ENCODE assay signal across 15 cellular contexts in genomic region chr6:120786682-120787081, GRCh38.
A peak's percentile ranks its signal among the peaks of the same experiment; 100 is the strongest.
DNase-seq lines count a peak whose midpoint lies in the region; ATAC-seq, FAIRE-seq and TF ChIP-seq lines count a peak whose summit lies in the region.
"Had no signal": no experiment of that assay in that cellular context is flagged by ENCODE, and none has a peak within 500 bp of the region (broad histone marks: within the 10 kb centered on the region; RNA-seq: fewer than 3 reads in every experiment).

No MANE protein-coding gene starts in this region.

- H3K79me1 ChIP-seq in H1 (ENCODE audit: low read depth, low read length): no peaks in the 10 kb centered on the region
- no peaks in the 10 kb centered on the region for H3K79me1 ChIP-seq in neuronal stem cell (ENCODE audit: low read depth, low read length)

- TF ChIP-seq CTCF in H1 (IDR thresholded peaks at IDR 0.05; ENCODE audit: control extremely low read depth in 1 of 3, insufficient read depth in 1 of 3, low read depth in 1 of 3, low read length in 3 of 3): no peak
- no peak for TF ChIP-seq CTCF in heart right ventricle (IDR thresholded peaks at IDR 0.05)

- no peaks in the 10 kb centered on the region for H3K36me3 Mint-ChIP-seq in stimulated activated memory B cell treated with anti-CD40 and anti-IgM and Interleukin-4, amounts not matched to agents 10 μg/mL and 1 μg/mL and 100 μg/mL, for 72 hours
- H3K36me3 Mint-ChIP-seq: CD4-positive, alpha-beta memory T cell had no signal

- DNase-seq in H1 (ENCODE audit: low read depth in 1 of 2, low spot score in 2 of 2) (no peak), neuronal stem cell (ENCODE audit: low spot score) (no peak), NCI-H2171 treated with DMSO at 0.1 percent for 48 hours (lab: John Stamatoyannopoulos, UW) (no peak), heart right ventricle (no peak), DMS53 (lab: John Stamatoyannopoulos, UW) (no peak)
- DNase-seq: C1 segment of cervical spinal cord; Calu3; CD4-positive, alpha-beta memory T cell; COR-L47; DND-41; GM23248; HFFc6 had no signal

- H2AFZ ChIP-seq in H1 (ENCODE audit: low read length) (peak overlapping the region; percentile 59; the same call in 1 of the 2 replicates), neuronal stem cell (ENCODE audit: low read length) (no peak overlapping the region)
- H2AFZ ChIP-seq: GM23248 had no signal

- TF ChIP-seq EP300 in H1 (IDR thresholded peaks at IDR 0.05; ENCODE audit: borderline replicate concordance in 1 of 2, low read depth in 2 of 2, low read length in 2 of 2): no peak

- H3K27me3 Mint-ChIP-seq in stimulated activated memory B cell treated with anti-CD40 and anti-IgM and Interleukin-4, amounts not matched to agents 10 μg/mL and 1 μg/mL and 100 μg/mL, for 72 hours: no peaks in the 10 kb centered on the region
- H3K27me3 Mint-ChIP-seq: CD4-positive, alpha-beta memory T cell had no signal

- no peaks in the 10 kb centered on the region for H3K23me2 ChIP-seq in H1 (ENCODE audit: low read depth, low read length)

- H3K4ac ChIP-seq in H1 (replicated peaks; ENCODE audit: insufficient read length, low read depth, low read length) (no peak overlapping the region), neuronal stem cell (ENCODE audit: low read length) (no peak overlapping the region)

- H3K4me1 Mint-ChIP-seq in stimulated activated memory B cell treated with anti-CD40 and anti-IgM and Interleukin-4, amounts not matched to agents 10 μg/mL and 1 μg/mL and 100 μg/mL, for 72 hours: no peaks in the 10 kb centered on the region
- H3K4me1 Mint-ChIP-seq: CD4-positive, alpha-beta memory T cell had no signal

- H3K9ac ChIP-seq in H1 (replicated peaks in 1 of 4; ENCODE audit: extremely low read depth in 1 of 4, low read depth in 3 of 4, low read length in 3 of 4): no peak overlapping the region
- H3K9ac ChIP-seq in neuronal stem cell (ENCODE audit: low read depth, low read length, poor library complexity): no peak overlapping the region
- H3K9ac ChIP-seq: GM23248 had no signal

- H4K91ac ChIP-seq in H1 (replicated peaks; ENCODE audit: insufficient read length, low read length): no peak overlapping the region
- H4K91ac ChIP-seq in neuronal stem cell (ENCODE audit: low read depth, low read length, poor library complexity): no peak overlapping the region

- H3K27me3 ChIP-seq in H1 (replicated peaks in 1 of 4; ENCODE audit: control insufficient read depth in 3 of 4, extremely low read depth in 1 of 4, insufficient read depth in 3 of 4, low read length in 3 of 4) (no peaks in the 10 kb centered on the region), neuronal stem cell (ENCODE audit: control insufficient read depth in 3 of 3, insufficient read depth in 3 of 3, low read depth in 1 of 3, low read length in 3 of 3) (no peaks in the 10 kb centered on the region), heart right ventricle (no peaks in the 10 kb centered on the region)

- H3K4me1 ChIP-seq in H1 (replicated peaks in 1 of 4; ENCODE audit: control insufficient read depth in 3 of 4, insufficient read depth in 4 of 4, low read length in 3 of 4) (no peaks in the 10 kb centered on the region), neuronal stem cell (ENCODE audit: control insufficient read depth in 2 of 2, insufficient read depth in 1 of 2, low read depth in 1 of 2, low read length in 2 of 2) (no peaks in the 10 kb centered on the region), heart right ventricle (no peaks in the 10 kb centered on the region)
- H3K4me1 ChIP-seq: HAP-1 had no signal

- H3K4me3 ChIP-seq in H1 (ENCODE audit: extremely low read depth in 1 of 4, insufficient read depth in 2 of 4, low read depth in 3 of 4, low read length in 4 of 4) (no peak overlapping the region), neuronal stem cell (ENCODE audit: low read length in 2 of 2) (no peak overlapping the region), heart right ventricle (no peak overlapping the region)
- H3K4me3 ChIP-seq: GM23248, HAP-1 had no signal

- H2AK5ac ChIP-seq in H1 (ENCODE audit: low read depth, low read length): no peak overlapping the region
- H2AK5ac ChIP-seq in neuronal stem cell (ENCODE audit: low read depth, low read length): no peak overlapping the region

- TF ChIP-seq RAD21 in H1 (IDR thresholded peaks at IDR 0.05 in 1 of 2, conservative IDR thresholded peaks at IDR 0.05 in 1 of 2; ENCODE audit: low read depth in 2 of 2, low read length in 2 of 2): no peak

- no peak overlapping the region for H3K27ac ChIP-seq in H1 (ENCODE audit: low read depth, low read length)
- H3K27ac ChIP-seq in neuronal stem cell (replicated peaks; ENCODE audit: low read length): no peak overlapping the region
- H3K27ac ChIP-seq in heart right ventricle: no peak overlapping the region
- H3K27ac ChIP-seq: GM23248 had no signal

- H4K8ac ChIP-seq in H1 (ENCODE audit: extremely low read depth, insufficient read depth, low read length): no peak overlapping the region
- no peak overlapping the region for H4K8ac ChIP-seq in neuronal stem cell (ENCODE audit: low read depth, low read length)

- no peak overlapping the region for H2BK20ac ChIP-seq in H1 (ENCODE audit: low read length)

- H3K9me3 Mint-ChIP-seq in stimulated activated memory B cell treated with anti-CD40 and anti-IgM and Interleukin-4, amounts not matched to agents 10 μg/mL and 1 μg/mL and 100 μg/mL, for 72 hours: no peaks in the 10 kb centered on the region

- ATAC-seq in stimulated activated memory B cell treated with anti-CD40 and anti-IgM and Interleukin-4, amounts not matched to agents 10 μg/mL and 1 μg/mL and 100 μg/mL, for 72 hours: peak; percentile 45
- ATAC-seq in heart right ventricle: no peak

- no peak overlapping the region for H2BK120ac ChIP-seq in H1 (replicated peaks; ENCODE audit: low read depth, low read length)
- no peak overlapping the region for H2BK120ac ChIP-seq in neuronal stem cell (ENCODE audit: low read depth, low read length)

- H3K4me2 ChIP-seq in H1 (ENCODE audit: insufficient read depth in 1 of 2, low read depth in 2 of 2, low read length in 2 of 2) (no peak overlapping the region), neuronal stem cell (ENCODE audit: insufficient read depth, low read length, poor library complexity, severe bottlenecking) (no peak overlapping the region)

- H3K79me2 ChIP-seq in H1 (ENCODE audit: control insufficient read depth in 1 of 2, insufficient read depth in 2 of 2, low read length in 2 of 2): no peaks in the 10 kb centered on the region

- no peak overlapping the region; the same call in 1 of the 2 replicates for H2BK12ac ChIP-seq in H1 (ENCODE audit: low read depth, low read length)
- H2BK12ac ChIP-seq in neuronal stem cell (ENCODE audit: low read length): no peak overlapping the region

- H4K20me1 ChIP-seq in H1 (replicated peaks in 1 of 2; ENCODE audit: control insufficient read depth in 1 of 2, insufficient read depth in 2 of 2, low read length in 2 of 2): no peaks in the 10 kb centered on the region

- no peak overlapping the region for H3K18ac ChIP-seq in H1 (ENCODE audit: extremely low read depth, low read length)
- H3K18ac ChIP-seq in neuronal stem cell (ENCODE audit: low read length): peak overlapping the region; percentile 69

- TF ChIP-seq POLR2A in H1 (IDR thresholded peaks at IDR 0.05; ENCODE audit: control extremely low read depth in 1 of 2, low read depth in 2 of 2, low read length in 2 of 2): no peak

- H3K14ac ChIP-seq in H1 (ENCODE audit: insufficient read length) (no peak overlapping the region), neuronal stem cell (ENCODE audit: low read length) (peak overlapping the region; percentile 10)

- H3K4me3 Mint-ChIP-seq in stimulated activated memory B cell treated with anti-CD40 and anti-IgM and Interleukin-4, amounts not matched to agents 10 μg/mL and 1 μg/mL and 100 μg/mL, for 72 hours: no peak overlapping the region
- H3K4me3 Mint-ChIP-seq: CD4-positive, alpha-beta memory T cell; HFFc6 had no signal

- no peak overlapping the region for H4K5ac ChIP-seq in H1 (ENCODE audit: insufficient read length, low read depth, low read length)

- H3K56ac ChIP-seq in H1 (replicated peaks; ENCODE audit: insufficient read length, low read depth, low read length): no peak overlapping the region

- no peak for FAIRE-seq in H1 (lab: Jason Lieb, UNC)
- FAIRE-seq: GM19239 had no signal

- POLR2A ChIA-PET in H1 (lab: Charles Lee; ENCODE audit: partially characterized antibody): no interaction called here

- H2BK15ac ChIP-seq in H1 (ENCODE audit: low read length) (no peak overlapping the region), neuronal stem cell (ENCODE audit: low read length) (no peak overlapping the region)

- 94% methylated on average over 10 of the region's 10 CpGs; no CpG with 5 or more reads in 1 of the 2 experiments for WGBS in H1 (ENCODE audit: extremely low coverage in 1 of 2, insufficient coverage in 1 of 2, insufficient read length in 1 of 2, insufficient replicate concordance in 2 of 2, low coverage in 1 of 2, low lambda C conversion rate in 2 of 2, missing lambda C conversion rate in 1 of 2), 2 experiments
- WGBS in neuronal stem cell (ENCODE audit: extremely low coverage in 2 of 2, insufficient read length in 2 of 2, insufficient replicate concordance in 1 of 2), 2 donors: no CpG with 5 or more reads among the region's 10 CpGs
- WGBS in heart right ventricle, 2 donors: 88 to 92% methylated on average over 10 of the region's 10 CpGs

- CTCF ChIA-PET in H1 (lab: Charles Lee; ENCODE audit: partially characterized antibody): no interaction called here

- H3K36me3 ChIP-seq in H1 (ENCODE audit: control insufficient read depth in 2 of 4, insufficient read depth in 4 of 4, low read length in 3 of 4) (no peaks in the 10 kb centered on the region), neuronal stem cell (replicated peaks in 1 of 2; ENCODE audit: control insufficient read depth in 2 of 2, insufficient read depth in 2 of 2, low read length in 2 of 2) (no peaks in the 10 kb centered on the region), heart right ventricle (no peaks in the 10 kb centered on the region)
- H3K36me3 ChIP-seq: HAP-1 had no signal

- intact Hi-C loops in heart right ventricle (cut with DNase I): no loop called here

- H2BK5ac ChIP-seq in H1 (ENCODE audit: low read depth, low read length): no peak overlapping the region
- no peak overlapping the region for H2BK5ac ChIP-seq in neuronal stem cell (ENCODE audit: low read length)

- no peak overlapping the region for H3K27ac Mint-ChIP-seq in stimulated activated memory B cell treated with anti-CD40 and anti-IgM and Interleukin-4, amounts not matched to agents 10 μg/mL and 1 μg/mL and 100 μg/mL, for 72 hours
- H3K27ac Mint-ChIP-seq: CD4-positive, alpha-beta memory T cell; HFFc6 had no signal

- H3K9me3 ChIP-seq in H1 (ENCODE audit: insufficient read depth in 2 of 2, low read depth in 1 of 2, low read length in 1 of 2) (no peaks in the 10 kb centered on the region), neuronal stem cell (replicated peaks in 1 of 2; ENCODE audit: control insufficient read depth in 2 of 2, insufficient read depth in 1 of 2, low read depth in 1 of 2, low read length in 2 of 2) (no peaks in the 10 kb centered on the region), heart right ventricle (no peaks in the 10 kb centered on the region)
- H3K9me3 ChIP-seq: HAP-1 had no signal

- H3K23ac ChIP-seq in H1 (ENCODE audit: insufficient read length) (no peak overlapping the region), neuronal stem cell (ENCODE audit: low read depth, low read length, poor library complexity) (peak overlapping the region; percentile 4)

TF ChIP-seq in H1, 55 proteins besides CTCF, POLR2A, EP300 and RAD21 (continues in another document):
- no peak for TF ChIP-seq TAF1 (IDR thresholded peaks at IDR 0.05; ENCODE audit: low read depth, low read length)
